In genomic region chr11:819129-819931, GRCh38 we compare ENCODE assay signal across 8 cellular contexts. TPM values are rescaled to one million over a fixed set of nuclear protein-coding genes. Genes with fewer than 3 reads are reported as not detected.
DNase-seq lines count a peak whose midpoint lies in the region; TF ChIP-seq lines count a peak whose summit lies in the region.

No MANE protein-coding gene starts in this region.

- TF ChIP-seq CTCF in GM10266 (IDR thresholded peaks at IDR 0.05; ENCODE audit: control insufficient read depth, insufficient read depth, low read depth, missing control alignments) (no peak), HEK293 (tag by site-specific recombination; IDR thresholded peaks at IDR 0.05) (no peak), SU-DHL-6 (IDR thresholded peaks at IDR 0.05; ENCODE audit: insufficient read depth, low read length, poor library complexity, severe bottlenecking) (no peak), transverse colon (IDR thresholded peaks at IDR 0.05) (peak; percentile 23 to 78 (median 31))

- no peaks in the 10 kb centered on the region; the same call in 1 of the 2 replicates for H4K20me1 ChIP-seq in SU-DHL-6 (ENCODE audit: low read depth, low read length)

- H2AK5ac ChIP-seq in trophoblast cell (ENCODE audit: low read length): peak overlapping the region; percentile 8

- no peaks in the 10 kb centered on the region for H3K9me2 ChIP-seq in SU-DHL-6 (replicated peaks; ENCODE audit: insufficient read depth, low read length)

- H3K18ac ChIP-seq in trophoblast cell (ENCODE audit: low read length): peak overlapping the region; percentile 86

- in situ Hi-C loops in transverse colon (cut with MboI; ENCODE audit: low pct_ligation_motif_present in 1 of 4, low pct_unique_long_range_greater_than_20kb in 1 of 4, low sequenced_read_pairs in 3 of 4): no loop called here

- no peak overlapping the region for H2BK120ac ChIP-seq in trophoblast cell (ENCODE audit: insufficient read depth, low read length, poor library complexity)

- WGBS in trophoblast cell (ENCODE audit: extremely low coverage, insufficient coverage, insufficient read length): no CpG with 5 or more reads among the region's 96 CpGs
- WGBS in transverse colon (ENCODE audit: low coverage in 1 of 2), 2 donors: 1% methylated on average over 49 of the region's 96 CpGs; no CpG with 5 or more reads in 1 of the 2 donors

- H3K4ac ChIP-seq in trophoblast cell (ENCODE audit: low read depth, low read length): no peak overlapping the region

- peak overlapping the region; percentile 10 for H2BK5ac ChIP-seq in trophoblast cell (ENCODE audit: low read depth, low read length, poor library complexity)

- H3K27me3 ChIP-seq in SU-DHL-6 (ENCODE audit: low read length): no peaks in the 10 kb centered on the region
- no peaks in the 10 kb centered on the region for H3K27me3 ChIP-seq in trophoblast cell (ENCODE audit: insufficient read depth, low read length)
- no peaks in the 10 kb centered on the region for H3K27me3 ChIP-seq in transverse colon

- H3K36me3 ChIP-seq in HEK293 (ENCODE audit: control insufficient read depth in 2 of 2, insufficient read depth in 1 of 2, low read length in 2 of 2) (peaks cover 4 to 37% of the 10 kb centered on the region in 2 experiments; a peak in 2 of 3 replicates), SU-DHL-6 (ENCODE audit: low read length) (no peaks in the 10 kb centered on the region), trophoblast cell (ENCODE audit: control insufficient read depth in 1 of 2, insufficient read depth in 2 of 2, low read length in 2 of 2) (peaks cover 15 to 17% of the 10 kb centered on the region in 2 experiments), transverse colon (peaks cover 0 to 5% (median 0%) of the 10 kb centered on the region in 4 donors)

- H4K12ac ChIP-seq in trophoblast cell (ENCODE audit: low read depth, low read length): peak overlapping the region; percentile 68

- peak; percentile 48 for TF ChIP-seq EP300 in transverse colon (IDR thresholded peaks at IDR 0.05; ENCODE audit: low read depth)

- H3K9ac ChIP-seq in SU-DHL-6 (ENCODE audit: low read length) (peak overlapping the region; percentile 61), trophoblast cell (ENCODE audit: low read length) (peak overlapping the region; percentile 93)

- peaks cover 7% of the 10 kb centered on the region for H3K79me1 ChIP-seq in trophoblast cell (ENCODE audit: low read length)

- H3F3A ChIP-seq in SU-DHL-6 (ENCODE audit: insufficient read depth): no peaks in the 10 kb centered on the region; the same call in 1 of the 2 replicates

- H2AFZ ChIP-seq in SU-DHL-6 (ENCODE audit: low read depth, low read length, severe bottlenecking): peak overlapping the region; percentile 49
- peak overlapping the region; percentile 50 for H2AFZ ChIP-seq in trophoblast cell (ENCODE audit: insufficient read depth, low read length, poor library complexity)

- DNase-seq in GM10266 (ENCODE audit: extremely low spot score) (peak; percentile 97), NAMALWA (ENCODE audit: low spot score) (peak; percentile 91), cardiac septum (ENCODE audit: low spot score) (peak; percentile 97), trophoblast cell (peak; percentile 83 to 90), transverse colon (peak; percentile 96)
- peak; percentile 82 for DNase-seq in activated naive CD8-positive, alpha-beta T cell treated with anti-CD3 and anti-CD28 coated beads, Interleukin-2, amount 50 U/mL, for 16 hours (ENCODE audit: low read depth, low spot score)

- H3K4me2 ChIP-seq in SU-DHL-6 (ENCODE audit: low read depth, low read length, poor library complexity, severe bottlenecking) (peak overlapping the region; percentile 59), trophoblast cell (ENCODE audit: low read length) (peak overlapping the region; percentile 96)

- no peaks in the 10 kb centered on the region for H3K79me2 ChIP-seq in SU-DHL-6 (ENCODE audit: insufficient read depth, low read length)
- peaks cover 3% of the 10 kb centered on the region for H3K79me2 ChIP-seq in trophoblast cell (ENCODE audit: control insufficient read depth, insufficient read depth, low read length, poor library complexity)

- peak overlapping the region; percentile 94 for H3K4me3 ChIP-seq in HEK293 (ENCODE audit: low read depth, low read length)
- peak overlapping the region; percentile 61 for H3K4me3 ChIP-seq in SU-DHL-6 (ENCODE audit: insufficient read depth, low read length, poor library complexity, severe bottlenecking)
- H3K4me3 ChIP-seq in trophoblast cell (ENCODE audit: low read depth, low read length): peak overlapping the region; percentile 95
- H3K4me3 ChIP-seq in transverse colon: peak overlapping the region; percentile 62 to 97 (median 86)

- no peak overlapping the region for H3K23ac ChIP-seq in trophoblast cell (ENCODE audit: low read length)

- peak; percentile 47 for TF ChIP-seq POLR2A in transverse colon (IDR thresholded peaks at IDR 0.05)

- H4K8ac ChIP-seq in trophoblast cell (ENCODE audit: low read depth, low read length): peak overlapping the region; percentile 81

- H2BK12ac ChIP-seq in trophoblast cell (ENCODE audit: low read length): peak overlapping the region; percentile 20

- POLR2A ChIA-PET in HEK293 (lab: Yijun Ruan, JAX): interaction anchor here (0.7 to 11.4 kb wide), 18 partner anchors 9 to 612 kb away, joined by 3 to 202 read pairs (median 6); partner anchors contain the start of genes BET1L, CD151, CEND1 and CRACR2B

- intact Hi-C loops in cardiac septum (cut with DNase I) (no loop called here), transverse colon (cut with DNase I; ENCODE audit: low total_unique reads) (no loop called here)

- peak overlapping the region; percentile 36 for H4K91ac ChIP-seq in trophoblast cell (ENCODE audit: low read depth, low read length)

- peak overlapping the region; percentile 63 for H3K14ac ChIP-seq in trophoblast cell (ENCODE audit: low read length)

- H3K4me1 ChIP-seq in HEK293 (ENCODE audit: control insufficient read depth, insufficient read depth, low read length): 0 out of 2 replicates have a peak, but pooled peaks cover 3% of the 10 kb centered on the region
- peaks cover 13 to 14% of the 10 kb centered on the region in 2 experiments for H3K4me1 ChIP-seq in trophoblast cell (ENCODE audit: control insufficient read depth in 1 of 2, insufficient read depth in 2 of 2, low read length in 2 of 2)
- H3K4me1 ChIP-seq in transverse colon: peaks cover 16 to 42% (median 36%) of the 10 kb centered on the region in 4 donors

- CTCF ChIA-PET in HEK293 (lab: Yijun Ruan, JAX): interaction anchor here (0.9 to 2.1 kb wide), 2 partner anchors 15 to 21 kb away, joined by 3 to 5 read pairs; partner anchors contain the start of gene PIDD1

- H3K27ac ChIP-seq in HEK293 (ENCODE audit: extremely low read depth, low read depth, low read length): peak overlapping the region; percentile 81
- H3K27ac ChIP-seq in SU-DHL-6 (ENCODE audit: low read depth, low read length): peak overlapping the region; percentile 34; the same call in 1 of the 2 replicates
- peak overlapping the region; percentile 18 for H3K27ac ChIP-seq in trophoblast cell (ENCODE audit: low read depth, low read length)
- peak overlapping the region; percentile 96 to 100 (median 97) for H3K27ac ChIP-seq in transverse colon

- H3K9me3 ChIP-seq in HEK293 (ENCODE audit: control insufficient read depth, insufficient read depth, low read depth, low read length): no peaks in the 10 kb centered on the region
- no peaks in the 10 kb centered on the region for H3K9me3 ChIP-seq in SU-DHL-6 (ENCODE audit: insufficient read depth, low read length)
- H3K9me3 ChIP-seq in trophoblast cell (ENCODE audit: insufficient read depth, low read depth, low read length): peaks cover 2% of the 10 kb centered on the region
- no peaks in the 10 kb centered on the region for H3K9me3 ChIP-seq in transverse colon

TF ChIP-seq in HEK293, 187 proteins besides CTCF, POLR2A, EP300 and RAD21 (continues in another document):
- TF ChIP-seq ZNF561 (tag by site-specific recombination; IDR thresholded peaks at IDR 0.05; ENCODE audit: borderline replicate concordance): peak; percentile 41; the same call in 1 of the 2 replicates
- TF ChIP-seq ZNF366 (tag by site-specific recombination; conservative IDR thresholded peaks at IDR 0.05): no peak
- TF ChIP-seq ZNF658 (tag by site-specific recombination; IDR thresholded peaks at IDR 0.05): no peak
- TF ChIP-seq ZBTB8A (tag by site-specific recombination; IDR thresholded peaks at IDR 0.05): peak; percentile 90
- TF ChIP-seq ZBTB20 (tag by site-specific recombination; IDR thresholded peaks at IDR 0.05): no peak; the same call in 1 of the 2 replicates

RNA-seq across cellular contexts. Expression of gene PNPLA2, which starts 0.6 kb away (rescaled TPM):
- total RNA-seq in cardiac septum (209 TPM), transverse colon (100 to 1,000 TPM in 3 of 4 donors, 10 to 100 TPM in 1; 61.7 to 821 (median 134) TPM)
- 56.3 and 56.7 TPM in 2 replicates for polyA plus RNA-seq in trophoblast cell (2013)

RNA-seq across cellular contexts. Expression of gene CRACR2B, which starts 8.4 kb away (rescaled TPM):
- total RNA-seq in cardiac septum: 12.2 TPM
- polyA plus RNA-seq in trophoblast cell (2013): 2.6 and 3.1 TPM in 2 replicates
- 100 to 1,000 TPM in 3 of 4 donors, 10 to 100 TPM in 1; 82.7 to 373 (median 210) TPM for total RNA-seq in transverse colon

RNA-seq across cellular contexts. Expression of gene RPLP2, which starts 9.6 kb away (rescaled TPM):
- total RNA-seq in cardiac septum (781 TPM), transverse colon (100 to 1,000 TPM; 273 to 670 (median 466) TPM)
- 4,387 and 4,434 TPM in 2 replicates for polyA plus RNA-seq in trophoblast cell (2013)

RNA-seq across cellular contexts. Expression of gene CD151, which starts 13.4 kb away (rescaled TPM):
- 625 TPM for total RNA-seq in cardiac septum
- 171 and 180 TPM in 2 replicates for polyA plus RNA-seq in trophoblast cell (2013)
- 100 to 1,000 TPM; 252 to 650 (median 429) TPM for total RNA-seq in transverse colon

RNA-seq across cellular contexts. Expression of gene PIDD1, which starts 14.3 kb away (rescaled TPM):
- total RNA-seq in cardiac septum (12.1 TPM), transverse colon (100 to 1,000 TPM in 2 of 4 donors, 10 to 100 TPM in 2; 26.0 to 185 (median 70.5) TPM)
- 27.8 and 28.7 TPM in 2 replicates for polyA plus RNA-seq in trophoblast cell (2013)

Comparison
In these comparisons a context has a peak if more than half of its experiments do, and no peak if none do; other contexts are left out.
1. Peak in every context shown above with its lines: DNase-seq, H3K4me3 ChIP-seq and H3K27ac ChIP-seq.
2. CTCF ChIP-seq: peak in transverse colon (5 of 5); none in GM10266 (single experiment), HEK293 (single experiment) and SU-DHL-6 (single experiment).
3. H3K27ac ChIP-seq: peak in every context shown above with its lines; median percentile 97 in transverse colon; 81 in HEK293; 34 in SU-DHL-6; 18 in trophoblast cell.